ENCODE assay signal across 13 cellular contexts in genomic region chr16:11673091-11674000, GRCh38. TPM values are rescaled to one million over a fixed set of nuclear protein-coding genes. Genes with fewer than 3 reads are reported as not detected.
DNase-seq lines count a peak whose midpoint lies in the region; ATAC-seq, FAIRE-seq and TF ChIP-seq lines count a peak whose summit lies in the region.
"Had no signal": no experiment of that assay in that cellular context is flagged by ENCODE, and none has a peak within 500 bp of the region (broad histone marks: within the 10 kb centered on the region; RNA-seq: fewer than 3 reads in every experiment).

No MANE protein-coding gene starts in this region.

- H3K36me3 ChIP-seq in K562 (ENCODE audit: control insufficient read depth, insufficient read depth, low read length), result peaks cover 12% of the 10 kb centered on the region; the same call in 1 of the 3 replicates

- no peak for TF ChIP-seq RAD21 in K562 (CRISPR knock-in tag; conservative IDR thresholded peaks at IDR 0.05 in 1 of 2, IDR thresholded peaks at IDR 0.05 in 1 of 2)

- H3K4me2 ChIP-seq in K562 (ENCODE audit: insufficient read depth, low read length), result no peak overlapping the region

- peak; percentile 15 for ATAC-seq in Right ventricle myocardium superior (ENCODE audit: poor library complexity)
- no peak for ATAC-seq in Right ventricle myocardium inferior
- no peak for ATAC-seq in K562
- no peak for ATAC-seq in naive thymus-derived CD8-positive, alpha-beta T cell
- no peak for ATAC-seq in GM21360 (IDR thresholded peaks at IDR 0.05; ENCODE audit: unreplicated experiment)
- ATAC-seq in GM21423 (IDR thresholded peaks at IDR 0.05; ENCODE audit: unreplicated experiment), result no peak

- no peak overlapping the region for H3K27ac ChIP-seq in K562 (ENCODE audit: extremely low read depth, low read depth, low read length)

- TF ChIP-seq POLR2A in K562 (conservative IDR thresholded peaks at IDR 0.05), result no peak

- H3K27me3 ChIP-seq in K562 (ENCODE audit: control insufficient read depth in 2 of 2, insufficient read depth in 2 of 2, low read length in 2 of 2), result no peaks in the 10 kb centered on the region
- H3K27me3 ChIP-seq: right lobe of liver had no signal

- H3K27me3 Mint-ChIP-seq in naive thymus-derived CD8-positive, alpha-beta T cell, result no peaks in the 10 kb centered on the region

- H3K4me3 Mint-ChIP-seq in naive thymus-derived CD8-positive, alpha-beta T cell, result peak overlapping the region; percentile 26 to 94 (median 82)

- H3K9ac ChIP-seq in K562 (ENCODE audit: insufficient read depth in 1 of 2, low read depth in 2 of 2, low read length in 2 of 2), result peak overlapping the region in 1 of 2 experiments; percentile 24; a peak in 2 of 4 replicates

- no peaks in the 10 kb centered on the region for H3K9me3 Mint-ChIP-seq in naive thymus-derived CD8-positive, alpha-beta T cell

- WGBS in K562 (ENCODE audit: insufficient coverage, low coverage, missing lambda C conversion rate), result 70% methylated on average over 20 of the region's 25 CpGs

- intact Hi-C loops in Right ventricle myocardium superior (cut with DNase I) (no loop called here), Right ventricle myocardium inferior (cut with DNase I) (loop anchor here (5.0 kb wide), 1 partner anchor 39 kb away; no protein-coding TSS in a partner anchor), K562 (cut with micrococcal nuclease) (loop anchor here (10.0 kb wide), 1 partner anchor 141 kb away; no protein-coding TSS in a partner anchor)

- no peak overlapping the region for H3K4me3 ChIP-seq in K562
- H3K4me3 ChIP-seq: right lobe of liver had no signal

- H3K79me2 ChIP-seq in K562 (ENCODE audit: control insufficient read depth, insufficient read depth, low read length), result no peaks in the 10 kb centered on the region

- H3K36me3 Mint-ChIP-seq in naive thymus-derived CD8-positive, alpha-beta T cell, result peaks cover 0 to 33% (median 0%) of the 10 kb centered on the region in 3 donors

- TF ChIP-seq EP300 in K562 (IDR thresholded peaks at IDR 0.05; ENCODE audit: low read length), result no peak

- peaks cover 25% of the 10 kb centered on the region for H4K20me1 ChIP-seq in K562 (replicated peaks; ENCODE audit: control insufficient read depth, insufficient read depth, low read length)

- CTCF ChIA-PET in K562 (lab: Yijun Ruan, JAX; ENCODE audit: low intra/inter-chr PET ratio), result no interaction called here

- TF ChIP-seq CTCF in K562 (IDR thresholded peaks at IDR 0.05 in 2 of 3, conservative IDR thresholded peaks at IDR 0.05 in 1 of 3; ENCODE audit: insufficient read depth in 2 of 3, low read depth in 1 of 3, low read length in 3 of 3), result no peak

- H3K9me1 ChIP-seq in K562 (ENCODE audit: control insufficient read depth, insufficient read depth, low read length), result no peaks in the 10 kb centered on the region

- H3K4me1 Mint-ChIP-seq in naive thymus-derived CD8-positive, alpha-beta T cell, result peaks cover 36 to 89% (median 77%) of the 10 kb centered on the region in 4 donors

- in situ Hi-C loops in K562 (cut with MboI), result loop anchor here (25.0 kb wide), 1 partner anchor 711 kb away; no protein-coding TSS in a partner anchor

- DNase-seq in Right ventricle myocardium superior (no peak), Right ventricle myocardium inferior (ENCODE audit: missing footprints) (no peak), K562 (ENCODE audit: extremely low read depth in 1 of 4, low spot score in 3 of 4) (no peak), cerebellum (ENCODE audit: low spot score) (no peak), dermis blood vessel endothelial cell (no peak)
- DNase-seq in naive thymus-derived CD8-positive, alpha-beta T cell, result peak in 1 of 10 donors; percentile 63
- DNase-seq: GOT3, kidney glomerular epithelial cell, NCI-H2171 treated with DMSO at 0.1 percent for 48 hours, SW 1271 had no signal

- POLR2A ChIA-PET in K562 (lab: Yijun Ruan, JAX), result interaction anchor here (0.7 kb wide), 1 partner anchor 278 kb away, joined by 3 read pairs; no protein-coding TSS in a partner anchor
- POLR2A ChIA-PET in naive thymus-derived CD8-positive, alpha-beta T cell (lab: Charles Lee), result interaction anchor here (0.8 to 1.4 kb wide), 2 partner anchors 9 to 14 kb away, joined by 5 to 6 read pairs; no protein-coding TSS in a partner anchor

- no peaks in the 10 kb centered on the region for H3K9me3 ChIP-seq in K562 (replicated peaks; ENCODE audit: control insufficient read depth, insufficient read depth, low read depth, low read length)
- H3K9me3 ChIP-seq: right lobe of liver had no signal

- peaks cover 0 to 64% of the 10 kb centered on the region in 2 experiments; a peak in 3 of 5 replicates for H3K4me1 ChIP-seq in K562 (replicated peaks in 1 of 2; ENCODE audit: control insufficient read depth in 2 of 2, insufficient read depth in 2 of 2, low read length in 2 of 2)

- FAIRE-seq in K562 (lab: Jason Lieb, UNC), result no peak

- BruUV-seq in K562 (replicated peaks; lab: Mats Ljungman, UMichigan), result no TSS peak

- H2AFZ ChIP-seq in K562 (ENCODE audit: low read depth, low read length), result no peak overlapping the region

- peak overlapping the region; percentile 88 to 98 (median 97) for H3K27ac Mint-ChIP-seq in naive thymus-derived CD8-positive, alpha-beta T cell

TF ChIP-seq in K562, 482 proteins besides CTCF, POLR2A, EP300 and RAD21:
- TF ChIP-seq RBM22 (IDR thresholded peaks at IDR 0.05; ENCODE audit: low read depth, low read length, poor library complexity, severe bottlenecking), result no peak
- 0 out of 2 replicates have a peak, but pooled peaks have one; percentile 17 for TF ChIP-seq ZBTB33 (CRISPR knock-in tag; IDR thresholded peaks at IDR 0.05)
- no peak for TF ChIP-seq MAFF (IDR thresholded peaks at IDR 0.05; ENCODE audit: low read length)

RNA-seq across cellular contexts. Expression of gene SNN, which starts 5.1 kb away (rescaled TPM):
- 28.3 TPM for total RNA-seq in Right ventricle myocardium superior
- total RNA-seq in Right ventricle myocardium inferior, result 27.7 TPM
- 0.81 and 2.2 TPM in 2 replicates for total RNA-seq in K562 (2011; cell fraction: chromatin; rRNA removed; ENCODE audit: low replicate concordance)
- total RNA-seq in K562 (2011; cell fraction: nucleolus; rRNA removed), result 1.7 and 2.0 TPM in 2 replicates
- total RNA-seq in K562 (2011; cell fraction: nucleoplasm; rRNA removed), result 1.8 and 2.4 TPM in 2 replicates
- 1.4 and 2.4 TPM in 2 replicates for total RNA-seq in K562 (2014; rRNA removed)
- total RNA-seq in K562 (2014; rRNA removed; fragmentation: Illumina TruSeq; extraction: Trizol), result 1.5 and 1.6 TPM in 2 replicates
- total RNA-seq in K562 (2015; rRNA removed; fragmentation: Illumina TruSeq; extraction: Trizol), result 2.8 and 3.0 TPM in 2 replicates
- total RNA-seq in K562 (2021), result 2.0 and 2.9 TPM in 2 replicates
- 2.2 and 2.3 TPM in 2 replicates for polyA plus RNA-seq in K562 (2011; rRNA removed)
- 2.3 and 2.9 TPM in 2 replicates for polyA plus RNA-seq in K562 (2011; cell fraction: cytosol; rRNA removed)
- polyA plus RNA-seq in K562 (2011; cell fraction: nucleus; rRNA removed), result 1.2 and 2.1 TPM in 2 replicates
- polyA plus RNA-seq in K562 (2012), result 3.0 and 3.7 TPM in 2 replicates
- 1.9 and 2.6 TPM in 2 replicates for polyA plus RNA-seq in K562 (2014; fragmentation: Illumina TruSeq; extraction: Trizol)
- polyA plus RNA-seq in K562 (2014; fragmentation: Nextera tagmentation; extraction: Ambion mirVana), result under 1 TPM; 0.07 to 0.22 TPM
- polyA plus RNA-seq in K562 (2014; rRNA removed), result 1.9 and 2.5 TPM in 2 replicates
- polyA minus RNA-seq in K562 (2011; rRNA and poly(A)+ RNA removed), result 1.4 TPM in 2 replicates
- polyA minus RNA-seq in K562 (2011; cell fraction: cytosol; rRNA and poly(A)+ RNA removed), result 0.67 and 1.7 TPM in 2 replicates
- polyA minus RNA-seq in K562 (2011; cell fraction: nucleus; rRNA and poly(A)+ RNA removed), result 0.94 and 2.0 TPM in 2 replicates
- total RNA-seq in naive thymus-derived CD8-positive, alpha-beta T cell, result 10 to 100 TPM; 24.4 to 25.9 TPM
- 10 to 100 TPM; 16.0 to 26.9 (median 19.0) TPM for polyA plus RNA-seq in naive thymus-derived CD8-positive, alpha-beta T cell
- 130 TPM for total RNA-seq in cerebellum
- 34.4 and 56.7 TPM in 2 replicates for total RNA-seq in dermis blood vessel endothelial cell
